1 cellular context compared by ENCODE assay signal in the genomic region with DNA sequence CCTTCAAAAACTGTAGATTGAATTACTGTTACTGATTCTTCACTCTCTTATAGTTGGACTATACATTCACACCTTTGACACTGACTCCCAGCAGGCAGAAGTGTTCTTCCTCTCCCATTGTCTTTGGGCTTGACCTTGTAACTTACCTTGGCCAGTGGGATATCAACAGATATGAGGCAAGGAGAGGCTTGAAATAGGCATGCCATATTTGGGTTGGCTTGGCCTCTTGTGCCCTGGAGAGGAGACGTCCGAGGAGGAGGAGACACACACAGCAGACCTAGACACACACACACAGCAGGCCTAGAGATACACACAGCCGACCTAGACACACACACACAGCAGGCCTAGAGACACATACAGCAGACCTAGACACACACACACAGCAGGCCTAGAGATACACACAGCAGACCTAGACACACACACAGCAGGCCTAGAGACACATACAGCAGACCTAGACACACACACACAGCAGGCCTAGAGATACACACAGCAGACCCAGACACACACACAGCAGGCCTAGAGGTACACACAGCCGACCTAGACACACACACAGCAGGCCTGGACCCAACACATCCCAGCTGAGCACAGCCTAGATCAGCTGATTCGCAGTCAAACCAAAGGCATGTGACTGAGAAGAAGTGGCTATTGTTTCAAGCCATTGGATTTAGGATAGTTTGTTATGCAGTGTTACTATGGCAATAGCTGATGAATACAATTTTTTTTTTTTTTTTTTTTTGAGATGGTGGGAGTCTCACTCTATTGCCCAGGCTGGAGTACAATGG.
A peak's percentile ranks its signal among the peaks of the same experiment; 100 is the strongest.
TF ChIP-seq lines count a peak whose summit lies in the region.

No MANE protein-coding gene starts in this region.

TF ChIP-seq in H1, 55 proteins besides CTCF, POLR2A, EP300 and RAD21:
- TF ChIP-seq USF2 (IDR thresholded peaks at IDR 0.05; ENCODE audit: low read length) (peak; percentile 56; the same call in 1 of the 2 replicates), MAFK (IDR thresholded peaks at IDR 0.05; ENCODE audit: low read depth, low read length) (no peak)
